32 cellular contexts compared by ENCODE assay signal in genomic region chr2:188601927-188602326, GRCh38.
DNase-seq lines count a peak whose midpoint lies in the region; ATAC-seq and TF ChIP-seq lines count a peak whose summit lies in the region.
"Had no signal": no experiment of that assay in that cellular context is flagged by ENCODE, and none has a peak within 500 bp of the region (broad histone marks: within the 10 kb centered on the region; RNA-seq: fewer than 3 reads in every experiment).

No MANE protein-coding gene starts in this region.

- H2BK12ac ChIP-seq in neuronal stem cell (ENCODE audit: low read length), result no peak overlapping the region

- H3K27me3 ChIP-seq in GM23248 (replicated peaks; ENCODE audit: insufficient read depth), result no peaks in the 10 kb centered on the region
- no peaks in the 10 kb centered on the region for H3K27me3 ChIP-seq in neuronal stem cell (ENCODE audit: control insufficient read depth in 3 of 3, insufficient read depth in 3 of 3, low read depth in 1 of 3, low read length in 3 of 3)
- H3K27me3 ChIP-seq: heart left ventricle, MG63, tibial nerve had no signal

- in situ Hi-C loops in GM23248 (cut with MboI), result no loop called here

- no peak for TF ChIP-seq CTCF in HFFc6 (IDR thresholded peaks at IDR 0.05)

- H4K20me1 ChIP-seq in GM23248 (ENCODE audit: insufficient read depth), result no peaks in the 10 kb centered on the region

- no peaks in the 10 kb centered on the region for H3F3A ChIP-seq in GM23248 (ENCODE audit: insufficient read depth)

- no peak overlapping the region for H3K4ac ChIP-seq in neuronal stem cell (ENCODE audit: low read length)

- no peak overlapping the region for H3K4me3 Mint-ChIP-seq in HFFc6
- H3K4me3 Mint-ChIP-seq: activated CD4-positive, alpha-beta memory T cell treated with anti-CD3 and anti-CD28 coated beads, Interleukin-2, amount 10 ng/mL, durations not matched to agents 7 days and 5 days; activated naive CD4-positive, alpha-beta T cell treated with anti-CD3 and anti-CD28 coated beads, Interleukin-2, amount 10 ng/mL, durations not matched to agents 7 days and 5 days; CD14-positive monocyte; effector memory CD8-positive, alpha-beta T cell; naive thymus-derived CD4-positive, alpha-beta T cell had no signal

- H3K9me3 ChIP-seq in GM23248 (ENCODE audit: low read depth) (no peaks in the 10 kb centered on the region), SK-N-MC (ENCODE audit: low read depth, low read length) (peaks cover 4% of the 10 kb centered on the region; the same call in 1 of the 2 replicates), neuronal stem cell (replicated peaks in 1 of 2; ENCODE audit: control insufficient read depth in 2 of 2, insufficient read depth in 1 of 2, low read depth in 1 of 2, low read length in 2 of 2) (peaks cover 3 to 10% of the 10 kb centered on the region in 2 donors)
- H3K9me3 ChIP-seq: heart left ventricle, MG63, prostate gland had no signal

- H3K4me3 ChIP-seq in GM23248 (no peak overlapping the region), SK-N-MC (no peak overlapping the region), neuronal stem cell (ENCODE audit: low read length in 2 of 2) (no peak overlapping the region)
- H3K4me3 ChIP-seq: heart left ventricle, MG63, PC-9, prostate gland, tibial nerve had no signal

- H3K27ac ChIP-seq in GM23248 (no peak overlapping the region), SK-N-MC (peak overlapping the region; percentile 67), neuronal stem cell (replicated peaks; ENCODE audit: low read length) (no peak overlapping the region)
- H3K27ac ChIP-seq: heart left ventricle, PC-9, prostate gland had no signal

- DNase-seq in GM23248, result peak; percentile 14
- peak; percentile 64 for DNase-seq in SK-N-MC (ENCODE audit: low read depth, low spot score)
- peak; percentile 97 for DNase-seq in fibroblast of peridontal ligament (ENCODE audit: extremely low read depth)
- no peak for DNase-seq in HFFc6
- DNase-seq in neuronal stem cell (ENCODE audit: low spot score), result no peak
- DNase-seq in activated CD8-positive, alpha-beta memory T cell treated with anti-CD3 and anti-CD28 coated beads, Interleukin-2, amount 50 U/mL, for 4 hours, result no peak
- DNase-seq: activated CD4-positive, alpha-beta memory T cell treated with anti-CD3 and anti-CD28 coated beads, Interleukin-2, amount 10 ng/mL, durations not matched to agents 7 days and 5 days; activated naive CD4-positive, alpha-beta T cell treated with anti-CD3 and anti-CD28 coated beads, Interleukin-2, amount 10 ng/mL, durations not matched to agents 7 days and 5 days; amniotic stem cell; cortex of kidney; DMS79 treated with DMSO at 0.1 percent for 48 hours; effector memory CD8-positive, alpha-beta T cell; erythroblast; heart left ventricle; KBM-7; MG63; midbrain; naive thymus-derived CD4-positive, alpha-beta T cell; NCI-H1105 treated with DMSO at 0.1 percent for 48 hours; NCI-H1930; NCI-H2171 treated with DMSO at 0.1 percent for 48 hours; NCI-H510A treated with DMSO at 0.1 percent for 48 hours; occipital lobe; PC-9; Right ventricle myocardium superior; stimulated activated CD4-positive, alpha-beta T cell treated with anti-CD3 and anti-CD28 coated beads, Interleukin-4, amount 100 ng/mL, for 24 hours; SW 1271 had no signal

- H3K36me3 Mint-ChIP-seq in HFFc6 (ENCODE audit: low read depth), result peaks cover 10% of the 10 kb centered on the region; the same call in 1 of the 2 replicates
- H3K36me3 Mint-ChIP-seq: activated naive CD4-positive, alpha-beta T cell treated with anti-CD3 and anti-CD28 coated beads, Interleukin-2, amount 10 ng/mL, durations not matched to agents 7 days and 5 days; CD14-positive monocyte; naive thymus-derived CD4-positive, alpha-beta T cell had no signal

- H3K79me2 ChIP-seq in GM23248 (ENCODE audit: insufficient read depth), result no peaks in the 10 kb centered on the region

- no peak overlapping the region for H4K91ac ChIP-seq in neuronal stem cell (ENCODE audit: low read depth, low read length, poor library complexity)

- no peak overlapping the region for H4K8ac ChIP-seq in neuronal stem cell (ENCODE audit: low read depth, low read length)

- no peaks in the 10 kb centered on the region; the same call in 1 of the 2 replicates for H3K27me3 Mint-ChIP-seq in HFFc6 (ENCODE audit: insufficient read depth)
- H3K27me3 Mint-ChIP-seq: activated CD4-positive, alpha-beta memory T cell treated with anti-CD3 and anti-CD28 coated beads, Interleukin-2, amount 10 ng/mL, durations not matched to agents 7 days and 5 days; activated naive CD4-positive, alpha-beta T cell treated with anti-CD3 and anti-CD28 coated beads, Interleukin-2, amount 10 ng/mL, durations not matched to agents 7 days and 5 days; effector memory CD8-positive, alpha-beta T cell; naive thymus-derived CD4-positive, alpha-beta T cell had no signal

- H2AFZ ChIP-seq in GM23248 (no peak overlapping the region), neuronal stem cell (ENCODE audit: low read length) (no peak overlapping the region)
- H2AFZ ChIP-seq: PC-9 had no signal

- H3K9ac ChIP-seq in GM23248 (no peak overlapping the region), SK-N-MC (ENCODE audit: insufficient read length) (no peak overlapping the region), neuronal stem cell (ENCODE audit: low read depth, low read length, poor library complexity) (no peak overlapping the region)

- no peaks in the 10 kb centered on the region for H3K79me1 ChIP-seq in neuronal stem cell (ENCODE audit: low read depth, low read length)

- no peak overlapping the region for H3K18ac ChIP-seq in neuronal stem cell (ENCODE audit: low read length)

- no peak overlapping the region for H3K27ac Mint-ChIP-seq in HFFc6
- H3K27ac Mint-ChIP-seq: activated CD4-positive, alpha-beta memory T cell treated with anti-CD3 and anti-CD28 coated beads, Interleukin-2, amount 10 ng/mL, durations not matched to agents 7 days and 5 days; activated naive CD4-positive, alpha-beta T cell treated with anti-CD3 and anti-CD28 coated beads, Interleukin-2, amount 10 ng/mL, durations not matched to agents 7 days and 5 days; CD14-positive monocyte; effector memory CD8-positive, alpha-beta T cell; naive thymus-derived CD4-positive, alpha-beta T cell had no signal

- H3K4me1 ChIP-seq in GM23248 (ENCODE audit: insufficient read depth) (0 out of 2 replicates have a peak, but pooled peaks cover 7% of the 10 kb centered on the region), neuronal stem cell (ENCODE audit: control insufficient read depth in 2 of 2, insufficient read depth in 1 of 2, low read depth in 1 of 2, low read length in 2 of 2) (peaks cover 0 to 2% of the 10 kb centered on the region in 2 donors)
- H3K4me1 ChIP-seq: prostate gland had no signal

- H3K4me2 ChIP-seq in GM23248 (ENCODE audit: unreplicated experiment) (no peak overlapping the region), neuronal stem cell (ENCODE audit: insufficient read depth, low read length, poor library complexity, severe bottlenecking) (no peak overlapping the region)
- H3K4me2 ChIP-seq: PC-9 had no signal

- no peak for ATAC-seq in HG02852 (IDR thresholded peaks at IDR 0.05; ENCODE audit: unreplicated experiment)
- ATAC-seq: effector memory CD8-positive, alpha-beta T cell; heart left ventricle; naive thymus-derived CD4-positive, alpha-beta T cell; sciatic nerve had no signal

- H2BK15ac ChIP-seq in neuronal stem cell (ENCODE audit: low read length), result no peak overlapping the region

- H3K9me3 Mint-ChIP-seq in HFFc6, result peaks cover 6% of the 10 kb centered on the region; the same call in 1 of the 2 replicates
- H3K9me3 Mint-ChIP-seq: activated CD4-positive, alpha-beta memory T cell treated with anti-CD3 and anti-CD28 coated beads, Interleukin-2, amount 10 ng/mL, durations not matched to agents 7 days and 5 days; effector memory CD8-positive, alpha-beta T cell; naive thymus-derived CD4-positive, alpha-beta T cell had no signal

- no peaks in the 10 kb centered on the region for H3K36me3 ChIP-seq in GM23248 (ENCODE audit: low read depth)
- H3K36me3 ChIP-seq in SK-N-MC (ENCODE audit: insufficient read depth, low read length), result no peaks in the 10 kb centered on the region; the same call in 1 of the 2 replicates
- peaks cover 0 to 8% of the 10 kb centered on the region in 2 donors for H3K36me3 ChIP-seq in neuronal stem cell (replicated peaks in 1 of 2; ENCODE audit: control insufficient read depth in 2 of 2, insufficient read depth in 2 of 2, low read length in 2 of 2)
- H3K36me3 ChIP-seq: heart left ventricle, MG63, prostate gland, tibial nerve had no signal

- H3K9me2 ChIP-seq in GM23248 (ENCODE audit: insufficient read depth), result no peaks in the 10 kb centered on the region; the same call in 1 of the 2 replicates

- H3K14ac ChIP-seq in neuronal stem cell (ENCODE audit: low read length), result no peak overlapping the region

- H2BK120ac ChIP-seq in neuronal stem cell (ENCODE audit: low read depth, low read length), result no peak overlapping the region

- no peak overlapping the region for H3K23ac ChIP-seq in neuronal stem cell (ENCODE audit: low read depth, low read length, poor library complexity)

- H2BK5ac ChIP-seq in neuronal stem cell (ENCODE audit: low read length), result no peak overlapping the region

- H2AK5ac ChIP-seq in neuronal stem cell (ENCODE audit: low read depth, low read length), result no peak overlapping the region

- H3K4me1 Mint-ChIP-seq in HFFc6 (ENCODE audit: low read depth), result peaks cover 34% of the 10 kb centered on the region
- H3K4me1 Mint-ChIP-seq: activated CD4-positive, alpha-beta memory T cell treated with anti-CD3 and anti-CD28 coated beads, Interleukin-2, amount 10 ng/mL, durations not matched to agents 7 days and 5 days; activated naive CD4-positive, alpha-beta T cell treated with anti-CD3 and anti-CD28 coated beads, Interleukin-2, amount 10 ng/mL, durations not matched to agents 7 days and 5 days; CD14-positive monocyte; naive thymus-derived CD4-positive, alpha-beta T cell had no signal

Comparison
In these comparisons a context has a peak if more than half of its experiments do, and no peak if none do; other contexts are left out.
1. DNase-seq: peak in GM23248 (single experiment), SK-N-MC (single experiment) and fibroblast of peridontal ligament (single experiment); none in HFFc6 (single experiment), neuronal stem cell (single experiment) and activated CD8-positive, alpha-beta memory T cell treated with anti-CD3 and anti-CD28 coated beads, Interleukin-2, amount 50 U/mL, for 4 hours (single experiment).